ENCODE assay signal across 29 cellular contexts in the genomic region with DNA sequence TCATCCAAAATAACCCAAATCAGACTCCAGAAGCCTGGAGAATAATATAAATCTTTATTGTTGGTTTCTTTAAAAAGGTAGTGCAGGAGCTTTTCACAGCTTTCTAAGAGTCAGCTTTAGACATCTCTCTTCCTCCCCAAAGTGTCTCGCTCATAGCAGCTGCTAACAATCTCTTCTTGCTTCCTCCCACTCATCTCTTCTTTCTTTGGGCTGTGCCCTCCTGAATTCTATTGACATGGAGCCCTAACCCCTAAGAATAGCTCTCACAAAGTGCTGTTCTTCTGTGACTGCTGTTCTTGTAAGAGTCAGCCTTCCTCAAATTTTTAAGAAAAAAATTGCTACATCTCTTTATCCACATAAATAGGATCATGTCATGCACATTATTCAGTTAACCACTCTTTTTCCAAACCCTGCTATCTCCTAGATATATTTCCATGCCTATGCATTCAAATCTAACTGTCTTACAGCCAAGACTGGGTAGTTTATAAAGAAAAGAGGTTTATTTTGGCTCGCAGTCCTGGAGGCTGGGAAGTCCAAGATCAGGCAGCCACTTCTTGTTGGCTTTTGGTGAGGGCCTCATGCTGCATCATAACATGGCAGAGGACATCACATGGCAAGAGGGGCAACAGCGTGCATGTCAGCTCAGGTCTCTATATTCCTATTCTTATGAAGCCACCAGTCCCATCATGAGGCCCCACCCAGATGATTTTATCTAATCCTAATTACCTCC.
"Had no signal": no experiment of that assay in that cellular context is flagged by ENCODE, and none has a peak within 500 bp of the region (broad histone marks: within the 10 kb centered on the region; RNA-seq: fewer than 3 reads in every experiment).

No MANE protein-coding gene starts in this region.

- H3K4me2 ChIP-seq: hepatocyte had no signal

- H3K27ac Mint-ChIP-seq: dendritic cell treated with granulocyte-macrophage colony-stimulating factor and Interleukin-4, amounts not matched to agents 40 ng/mL and 50 ng/mL, for 4 days; effector memory CD8-positive, alpha-beta T cell; endodermal cell had no signal

- H2AFZ ChIP-seq: hepatocyte had no signal

- H3K4me3 ChIP-seq: colonic mucosa, coronary artery, dorsolateral prefrontal cortex, esophagus muscularis mucosa, esophagus squamous epithelium, gastrocnemius medialis, gastroesophageal sphincter, heart left ventricle, heart right ventricle, hepatocyte had no signal

- H3K27me3 ChIP-seq: colonic mucosa, dorsolateral prefrontal cortex, foreskin keratinocyte, gastrocnemius medialis, hepatocyte had no signal

- H3K9me3 ChIP-seq: colonic mucosa had no signal

- H3K4me1 ChIP-seq: colonic mucosa, esophagus muscularis mucosa, esophagus squamous epithelium, foreskin keratinocyte, gastrocnemius medialis, gastroesophageal sphincter, heart left ventricle, heart right ventricle had no signal

- FAIRE-seq: colon, endometrium, endothelial cell of umbilical vein, frontal cortex had no signal

- H3K36me3 ChIP-seq: colonic mucosa, esophagus muscularis mucosa, esophagus squamous epithelium, gastrocnemius medialis, gastroesophageal sphincter, heart left ventricle, heart right ventricle had no signal

- DNase-seq: colonic mucosa; cortex of kidney; dermis blood vessel endothelial cell; dorsolateral prefrontal cortex; effector CD4-positive, alpha-beta T cell; effector CD8-positive, alpha-beta T cell; effector memory CD4-positive, alpha-beta T cell; effector memory CD8-positive, alpha-beta T cell; endodermal cell; erythroblast; esophagus squamous epithelium; foreskin fibroblast; foreskin keratinocyte; foreskin melanocyte; gastrocnemius medialis; glutamatergic neuron; heart left ventricle; heart right ventricle had no signal

- H3K79me2 ChIP-seq: hepatocyte had no signal

- H3K27ac ChIP-seq: colonic mucosa, coronary artery, dorsolateral prefrontal cortex, epithelial cell of prostate, esophagus muscularis mucosa, esophagus squamous epithelium, foreskin keratinocyte, gastrocnemius medialis, gastroesophageal sphincter, heart left ventricle, heart right ventricle, hepatocyte had no signal

- ATAC-seq: effector memory CD8-positive, alpha-beta T cell; esophagus mucosa; foreskin keratinocyte; gastrocnemius medialis; gastroesophageal sphincter; heart left ventricle; heart right ventricle had no signal
